35 cellular contexts compared by ENCODE assay signal in genomic region chr17:66089764-66090163, GRCh38.
"Had no signal": no experiment of that assay in that cellular context is flagged by ENCODE, and none has a peak within 500 bp of the region (broad histone marks: within the 10 kb centered on the region; RNA-seq: fewer than 3 reads in every experiment).

No MANE protein-coding gene starts in this region.

- H3K4me3 ChIP-seq: MG63 had no signal

- DNase-seq: Kasumi-1, MG63, MM.1S, MV-4-11, NCI-H1048, NCI-H1092, NCI-H1092 treated with DMSO at 0.1 percent for 48 hours, NCI-H1105, NCI-H1105 treated with DMSO at 0.1 percent for 48 hours, NCI-H1417, NCI-H1417 treated with DMSO at 0.1 percent for 48 hours, NCI-H1436, NCI-H1436 treated with DMSO at 0.1 percent for 48 hours, NCI-H146, NCI-H1694, NCI-H1694 treated with DMSO at 0.1 percent for 48 hours, NCI-H187, NCI-H187 treated with DMSO at 0.1 percent for 48 hours, NCI-H1930, NCI-H2029, NCI-H2029 treated with DMSO at 0.1 percent for 48 hours, NCI-H2081, NCI-H2081 treated with DMSO at 0.1 percent for 48 hours, NCI-H2107, NCI-H2171, NCI-H2171 treated with DMSO at 0.1 percent for 48 hours, NCI-H2227 treated with DMSO at 0.1 percent for 48 hours, NCI-H226, NCI-H345, NCI-H446, NCI-H446 treated with DMSO at 0.1 percent for 48 hours, NCI-H510A, NCI-H510A treated with DMSO at 0.1 percent for 48 hours, NCI-H524, NCI-H524 treated with DMSO at 0.1 percent for 48 hours had no signal

- H3K27me3 ChIP-seq: MG63 had no signal
